ENCODE assay signal across 7 cellular contexts in the genomic region with DNA sequence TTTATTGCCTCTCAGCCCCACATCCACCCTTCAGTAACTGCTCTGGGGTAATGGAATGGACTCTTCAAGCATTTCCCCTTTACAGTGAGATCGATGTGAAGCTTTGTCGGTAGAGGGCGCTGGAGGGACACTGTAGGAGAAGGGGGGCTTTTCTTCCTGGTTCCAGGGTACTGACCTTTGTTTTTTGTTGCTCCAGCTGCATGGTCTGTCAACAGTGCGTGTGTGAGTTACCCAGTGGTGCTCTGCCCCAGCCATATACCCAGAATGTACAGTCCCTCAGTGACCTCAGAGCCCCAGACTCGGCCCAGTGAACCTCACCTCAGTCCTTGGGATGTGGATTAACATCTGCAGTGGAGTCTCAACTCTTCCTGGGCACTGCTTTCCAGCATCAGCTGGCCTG.
DNase-seq lines count a peak whose midpoint lies in the region; ATAC-seq, FAIRE-seq and TF ChIP-seq lines count a peak whose summit lies in the region.

No MANE protein-coding gene starts in this region.

- H3K36me3 ChIP-seq in OCI-LY3 (replicated peaks; ENCODE audit: low read depth, low read length) (no peaks in the 10 kb centered on the region), keratinocyte (ENCODE audit: control insufficient read depth in 2 of 2, extremely low read depth in 1 of 2, insufficient read depth in 2 of 2, low read length in 2 of 2) (no peaks in the 10 kb centered on the region)

- no peak overlapping the region for H3K4me2 ChIP-seq in OCI-LY3 (ENCODE audit: low read length)
- H3K4me2 ChIP-seq in keratinocyte (ENCODE audit: control insufficient read depth, extremely low read depth, insufficient read depth, low read depth, low read length) = no peak overlapping the region

- ATAC-seq in HG02678 (IDR thresholded peaks at IDR 0.05; ENCODE audit: unreplicated experiment) (peak; percentile 47), HG02798 (IDR thresholded peaks at IDR 0.05; ENCODE audit: poor library complexity, unreplicated experiment) (no peak)

- H3K4me1 ChIP-seq in OCI-LY3 (ENCODE audit: low read length) (no peaks in the 10 kb centered on the region), keratinocyte (ENCODE audit: control insufficient read depth, extremely low read depth, insufficient read depth, low read length) (peaks cover 1% of the 10 kb centered on the region)

- peaks cover 30% of the 10 kb centered on the region for H3K27me3 ChIP-seq in OCI-LY3 (ENCODE audit: low read depth, low read length)
- peaks cover 6% of the 10 kb centered on the region for H3K27me3 ChIP-seq in keratinocyte (ENCODE audit: control insufficient read depth, extremely low read depth, insufficient read depth, low read length)

- H3K9me1 ChIP-seq in keratinocyte (ENCODE audit: control insufficient read depth, extremely low read depth, insufficient read depth, low read length) = no peaks in the 10 kb centered on the region

- H3K9me3 ChIP-seq in OCI-LY3 (ENCODE audit: insufficient read depth, low read length) = no peaks in the 10 kb centered on the region
- H3K9me3 ChIP-seq in keratinocyte (ENCODE audit: control insufficient read depth, low read depth, low read length) = no peaks in the 10 kb centered on the region

- H3K4me1 Mint-ChIP-seq in brain = peaks cover 30% of the 10 kb centered on the region

- no peak overlapping the region for H3K4me3 Mint-ChIP-seq in brain

- H3K9ac ChIP-seq in OCI-LY3 (ENCODE audit: low read length) (no peak overlapping the region), keratinocyte (ENCODE audit: control insufficient read depth, extremely low read depth, insufficient read depth, low read length) (no peak overlapping the region)

- H3K27me3 Mint-ChIP-seq in brain = no peaks in the 10 kb centered on the region

- H3K9me3 Mint-ChIP-seq in brain = peaks cover 0 to 10% (median 0%) of the 10 kb centered on the region in 5 experiments

- DNase-seq in ELR (ENCODE audit: low read depth) (peak; percentile 86), keratinocyte (ENCODE audit: low read depth, low spot score) (no peak)
- peak; percentile 35 to 48 for DNase-seq in stimulated activated CD8-positive, alpha-beta memory T cell treated with anti-CD3 and anti-CD28 coated beads, Interleukin-2, amount 100 ng/mL, for 48 hours (ENCODE audit: low read depth in 2 of 2)

- H3K4me3 ChIP-seq in OCI-LY3 (ENCODE audit: low read length) = no peak overlapping the region
- no peak overlapping the region for H3K4me3 ChIP-seq in keratinocyte (ENCODE audit: control insufficient read depth in 2 of 3, extremely low read depth in 1 of 3, insufficient read depth in 2 of 3, low read depth in 1 of 3, low read length in 3 of 3)

- H3K36me3 Mint-ChIP-seq in brain = no peaks in the 10 kb centered on the region

- dilution Hi-C loops in keratinocyte (cut with MboI; ENCODE audit: extremely low pct_ligation_motif_present, low sequenced_read_pairs) = loop anchor here (25.0 kb wide), 1 partner anchor 184 kb away; the partner anchor contains the start of gene TSC22D2

- H2AFZ ChIP-seq in OCI-LY3 (ENCODE audit: low read depth, low read length) = no peak overlapping the region
- no peak overlapping the region for H2AFZ ChIP-seq in keratinocyte (ENCODE audit: control insufficient read depth, low read length)

- FAIRE-seq in keratinocyte (lab: Jason Lieb, UNC) = peak; percentile 32

- H4K20me1 ChIP-seq in OCI-LY3 (ENCODE audit: insufficient read depth, low read length) = no peaks in the 10 kb centered on the region
- no peaks in the 10 kb centered on the region for H4K20me1 ChIP-seq in keratinocyte (ENCODE audit: control insufficient read depth, extremely low read depth, insufficient read depth, low read length)

- H3K27ac ChIP-seq in OCI-LY3 (ENCODE audit: low read length) (no peak overlapping the region), keratinocyte (ENCODE audit: control insufficient read depth, insufficient read depth, low read length) (no peak overlapping the region)

- H3K79me2 ChIP-seq in OCI-LY3 (ENCODE audit: low read length) (no peaks in the 10 kb centered on the region), keratinocyte (ENCODE audit: control insufficient read depth, insufficient read depth, low read length) (no peaks in the 10 kb centered on the region)

- H3K27ac Mint-ChIP-seq in brain = peak overlapping the region in 3 of 5 experiments; percentile 14 to 35 (median 30)

- TF ChIP-seq CTCF in OCI-LY3 (IDR thresholded peaks at IDR 0.05; ENCODE audit: low read depth, low read length) = peak; percentile 95
- peak; percentile 68 to 73 for TF ChIP-seq CTCF in brain (conservative IDR thresholded peaks at IDR 0.05)
- peak; percentile 79 to 86 (median 85) for TF ChIP-seq CTCF in keratinocyte (optimal IDR thresholded peaks at IDR 0.05 in 1 of 3, IDR thresholded peaks at IDR 0.05 in 1 of 3, conservative IDR thresholded peaks at IDR 0.05 in 1 of 3; ENCODE audit: extremely low read depth in 1 of 3, insufficient read depth in 2 of 3, low read length in 3 of 3)
